Comparison of ENCODE assay signal across 8 cellular contexts in genomic region chr4:86935833-86936721, GRCh38. TPM values are rescaled to one million over a fixed set of nuclear protein-coding genes. Genes with fewer than 3 reads are reported as not detected.
DNase-seq lines count a peak whose midpoint lies in the region; ATAC-seq and TF ChIP-seq lines count a peak whose summit lies in the region.

No MANE protein-coding gene starts in this region.

- H3K27ac Mint-ChIP-seq in endothelial cell (ENCODE audit: unreplicated experiment) = peak overlapping the region; percentile 88

- H3K4me3 Mint-ChIP-seq in endothelial cell (ENCODE audit: unreplicated experiment) = peak overlapping the region; percentile 94

- peak; percentile 29 to 64 (median 55) for DNase-seq in NCI-H1417 (lab: John Stamatoyannopoulos, UW)
- DNase-seq in NCI-H1417 treated with DMSO at 0.1 percent for 48 hours (lab: John Stamatoyannopoulos, UW) = no peak
- DNase-seq in NCI-H748 treated with DMSO at 0.1 percent for 48 hours (lab: John Stamatoyannopoulos, UW) = peak; percentile 30
- peak; percentile 50 to 67 for DNase-seq in activated CD8-positive, alpha-beta memory T cell treated with anti-CD3 and anti-CD28 coated beads for 4 hours (ENCODE audit: low read depth in 2 of 2)
- DNase-seq in endothelial cell (ENCODE audit: low spot score) = peak; percentile 38
- peak; percentile 53 to 55 for DNase-seq in stimulated activated CD8-positive, alpha-beta memory T cell treated with anti-CD3 and anti-CD28 coated beads, Interleukin-7, amount 100 ng/mL, for 1 hour (ENCODE audit: low read depth in 2 of 2)

- no peaks in the 10 kb centered on the region for H3K9me3 Mint-ChIP-seq in endothelial cell (ENCODE audit: unreplicated experiment)

- peak overlapping the region; percentile 98 for H3K27ac ChIP-seq in mucosa of rectum (ENCODE audit: low read depth in 2 of 2, low read length in 2 of 2)

- peaks cover 26 to 33% of the 10 kb centered on the region in 2 donors for H3K4me1 ChIP-seq in mucosa of rectum (ENCODE audit: control insufficient read depth in 2 of 2, insufficient read depth in 2 of 2, low read length in 2 of 2)

- no peaks in the 10 kb centered on the region for H3K27me3 ChIP-seq in mucosa of rectum (ENCODE audit: control insufficient read depth in 2 of 2, insufficient read depth in 2 of 2, low read length in 2 of 2)

- H3K27me3 Mint-ChIP-seq in endothelial cell (ENCODE audit: unreplicated experiment) = peaks cover 2% of the 10 kb centered on the region

- H3K36me3 Mint-ChIP-seq in endothelial cell (ENCODE audit: low read depth, unreplicated experiment) = no peaks in the 10 kb centered on the region

- peak overlapping the region; percentile 86 to 94 for H3K4me3 ChIP-seq in mucosa of rectum (ENCODE audit: low read length in 2 of 2)

- H3K36me3 ChIP-seq in mucosa of rectum (ENCODE audit: control insufficient read depth in 2 of 2, insufficient read depth in 2 of 2, low read length in 2 of 2) = peaks cover 2 to 4% of the 10 kb centered on the region in 2 donors

- H3K9ac ChIP-seq in mucosa of rectum (ENCODE audit: low read depth in 1 of 2, low read length in 2 of 2) = peak overlapping the region; percentile 93 to 95

- H3K9me3 ChIP-seq in mucosa of rectum (ENCODE audit: control insufficient read depth in 2 of 2, low read length in 2 of 2) = no peaks in the 10 kb centered on the region

- ATAC-seq in HG02943 (IDR thresholded peaks at IDR 0.05; ENCODE audit: low read depth, unreplicated experiment) = peak; percentile 26

- peaks cover 48% of the 10 kb centered on the region for H3K4me1 Mint-ChIP-seq in endothelial cell (ENCODE audit: unreplicated experiment)

- TF ChIP-seq CTCF in endothelial cell (IDR thresholded peaks at IDR 0.05; ENCODE audit: unreplicated experiment) = no peak

RNA-seq across cellular contexts. Expression of gene AFF1, which starts 1.3 kb away (rescaled TPM):
- 93.1 TPM for total RNA-seq in endothelial cell (ENCODE audit: unreplicated experiment)

RNA-seq across cellular contexts. Expression of gene C4orf36, which starts 43.9 kb away (rescaled TPM):
- total RNA-seq in endothelial cell (ENCODE audit: unreplicated experiment) = 0.72 TPM
